21 cellular contexts compared by ENCODE assay signal in the genomic region with DNA sequence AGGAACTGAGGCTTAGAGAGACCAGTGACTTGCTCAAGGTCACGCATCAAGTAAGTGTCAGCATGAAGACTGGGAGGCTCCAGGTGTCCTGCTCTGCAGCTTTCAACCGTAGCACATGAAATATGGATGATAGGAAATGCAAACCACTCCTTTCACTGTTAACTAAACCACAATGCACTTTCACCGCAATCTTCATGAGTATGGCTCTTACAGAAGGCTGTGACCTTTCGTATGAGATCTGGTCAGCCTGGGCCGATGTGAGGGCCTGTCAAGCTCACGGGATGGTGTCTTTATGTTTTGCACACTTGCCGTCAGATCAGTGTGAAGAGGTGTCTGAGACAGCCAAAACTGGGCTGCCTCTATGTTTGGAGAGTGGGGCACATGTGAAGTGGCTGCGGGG.
"Had no signal": no experiment of that assay in that cellular context is flagged by ENCODE, and none has a peak within 500 bp of the region (broad histone marks: within the 10 kb centered on the region; RNA-seq: fewer than 3 reads in every experiment).

No MANE protein-coding gene starts in this region.

- H3K27me3 Mint-ChIP-seq: dendritic cell treated with granulocyte-macrophage colony-stimulating factor and Interleukin-4, amounts not matched to agents 40 ng/mL and 50 ng/mL, for 4 days had no signal

- H3K9me3 ChIP-seq: ascending aorta, breast epithelium, left ventricle myocardium inferior, suprapubic skin had no signal

- H3K4me3 Mint-ChIP-seq: activated naive CD4-positive, alpha-beta T cell treated with anti-CD3 and anti-CD28 coated beads, Interleukin-2, amount 10 ng/mL, durations not matched to agents 7 days and 5 days; activated T-cell treated with anti-CD3 and anti-CD28 coated beads, Interleukin-2, amount 50 U/mL, for 24 hours; dendritic cell treated with granulocyte-macrophage colony-stimulating factor and Interleukin-4, amounts not matched to agents 40 ng/mL and 50 ng/mL, for 4 days; natural killer cell; type B pancreatic cell had no signal

- H3K27me3 ChIP-seq: ascending aorta, breast epithelium, foreskin keratinocyte, suprapubic skin had no signal

- H3K4me3 ChIP-seq: ascending aorta, breast epithelium, left ventricle myocardium inferior, suprapubic skin had no signal

- H3K27ac Mint-ChIP-seq: activated naive CD4-positive, alpha-beta T cell treated with anti-CD3 and anti-CD28 coated beads, Interleukin-2, amount 10 ng/mL, durations not matched to agents 7 days and 5 days; activated T-cell treated with anti-CD3 and anti-CD28 coated beads, Interleukin-2, amount 50 U/mL, for 24 hours; dendritic cell treated with granulocyte-macrophage colony-stimulating factor and Interleukin-4, amounts not matched to agents 40 ng/mL and 50 ng/mL, for 4 days; natural killer cell; type B pancreatic cell had no signal

- H3K4me1 ChIP-seq: ascending aorta, breast epithelium, foreskin keratinocyte, suprapubic skin had no signal

- ATAC-seq: foreskin keratinocyte, natural killer cell had no signal

- H3K36me3 Mint-ChIP-seq: activated naive CD4-positive, alpha-beta T cell treated with anti-CD3 and anti-CD28 coated beads, Interleukin-2, amount 10 ng/mL, durations not matched to agents 7 days and 5 days; natural killer cell; type B pancreatic cell had no signal

- H3K36me3 ChIP-seq: ascending aorta, breast epithelium, left ventricle myocardium inferior, suprapubic skin had no signal

- H3K27ac ChIP-seq: ascending aorta, breast epithelium, foreskin keratinocyte, left ventricle myocardium inferior, suprapubic skin had no signal

- DNase-seq: activated CD4-positive, alpha-beta T cell treated with anti-CD3 and anti-CD28 coated beads, Interleukin-2, amount 50 U/mL, for 48 hours; activated CD4-positive, CD25-positive, alpha-beta regulatory T cell treated with anti-CD3 and anti-CD28 coated beads, Interleukin-2, amount 50 U/mL, for 72 hours; activated naive CD4-positive, alpha-beta T cell treated with anti-CD3 and anti-CD28 coated beads, Interleukin-2, amount 10 ng/mL, durations not matched to agents 7 days and 5 days; activated T-cell treated with anti-CD3 and anti-CD28 coated beads, Interleukin-2, amount 50 U/mL, for 24 hours; effector memory CD4-positive, alpha-beta T cell; glutamatergic neuron; hypothalamus; left ventricle myocardium inferior; mesendoderm; natural killer cell; nucleus accumbens; stimulated activated CD4-positive, alpha-beta T cell treated with anti-CD3 and anti-CD28 coated beads, Interleukin-15, amount 100 ng/mL, for 24 hours; stimulated activated CD4-positive, alpha-beta T cell treated with anti-CD3 and anti-CD28 coated beads, Interleukin-4, amount 100 ng/mL, for 1 hour; stimulated activated naive CD4-positive, alpha-beta T cell treated with Interleukin-2 at 50 U/mL for 16 hours; T1000 had no signal

- H3K9me3 Mint-ChIP-seq: activated T-cell treated with anti-CD3 and anti-CD28 coated beads, Interleukin-2, amount 50 U/mL, for 24 hours; dendritic cell treated with granulocyte-macrophage colony-stimulating factor and Interleukin-4, amounts not matched to agents 40 ng/mL and 50 ng/mL, for 4 days; natural killer cell had no signal
